Comparison of ENCODE assay signal across 8 cellular contexts in the genomic region with DNA sequence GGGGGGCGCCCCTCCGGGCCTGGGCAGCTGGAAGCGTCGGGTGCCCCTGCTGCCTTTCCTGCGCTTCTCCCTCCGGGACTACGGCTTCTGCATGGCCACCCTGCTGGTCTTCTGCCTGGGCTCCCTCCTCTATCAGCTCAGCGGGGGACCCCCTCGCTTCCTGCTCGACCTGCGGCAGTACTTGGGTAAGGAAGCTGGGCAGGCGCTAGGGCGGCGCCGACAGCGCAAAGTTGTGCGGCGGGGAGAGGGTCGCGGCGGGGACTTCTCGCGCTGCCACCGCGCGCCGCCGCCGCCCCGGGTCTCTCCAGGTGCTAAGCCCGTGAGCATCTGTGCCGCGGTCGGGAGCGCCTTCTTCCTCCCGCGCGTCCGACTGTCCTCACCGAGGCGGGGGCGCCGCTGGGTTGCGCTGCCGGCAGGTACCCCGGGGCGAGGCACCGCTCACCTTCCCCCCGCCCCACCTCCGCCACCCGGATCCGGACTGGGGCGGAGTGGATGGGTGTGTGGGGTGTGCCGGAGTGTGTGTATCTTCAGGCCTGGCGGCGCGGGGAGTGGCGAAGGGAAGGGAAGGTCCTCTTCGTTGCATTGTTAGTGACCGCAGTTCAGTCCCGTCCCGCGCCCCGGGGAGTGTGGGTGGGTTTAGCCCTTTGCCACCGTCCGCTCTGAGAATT. TPM values are rescaled to one million over a fixed set of nuclear protein-coding genes. Genes with fewer than 3 reads are reported as not detected.
DNase-seq lines count a peak whose midpoint lies in the region; ATAC-seq, FAIRE-seq and TF ChIP-seq lines count a peak whose summit lies in the region.

No MANE protein-coding gene starts in this region.

- ATAC-seq in HG02610 (IDR thresholded peaks at IDR 0.05; ENCODE audit: unreplicated experiment) (peak; percentile 21), left cardiac atrium (peak; percentile 51 to 61), HG03442 (IDR thresholded peaks at IDR 0.05; ENCODE audit: unreplicated experiment) (no peak)
- peak; percentile 49 to 55 for ATAC-seq in activated naive CD4-positive, alpha-beta T cell treated with anti-CD3 and anti-CD28 coated beads, Interleukin-2, amount 50 U/mL, for 72 hours

- no peaks in the 10 kb centered on the region for H3K9me3 Mint-ChIP-seq in activated naive CD4-positive, alpha-beta T cell treated with anti-CD3 and anti-CD28 coated beads, Interleukin-2, amount 50 U/mL, for 72 hours
- H3K9me3 Mint-ChIP-seq in progenitor cell of endocrine pancreas (ENCODE audit: low read depth) = no peaks in the 10 kb centered on the region

- H3K4me3 Mint-ChIP-seq in progenitor cell of endocrine pancreas (ENCODE audit: low read depth) = peak overlapping the region; percentile 71

- H3K27me3 Mint-ChIP-seq in progenitor cell of endocrine pancreas = peaks cover 66% of the 10 kb centered on the region

- TF ChIP-seq CTCF in progenitor cell of endocrine pancreas (IDR thresholded peaks at IDR 0.05; ENCODE audit: unreplicated experiment) = no peak

- DNase-seq in ELR (ENCODE audit: low read depth) (peak; percentile 55), RCC 7860 (ENCODE audit: low spot score) (peak; percentile 14), left cardiac atrium (peak; percentile 37), progenitor cell of endocrine pancreas (ENCODE audit: low spot score, unreplicated experiment) (peak; percentile 32), putamen (ENCODE audit: low spot score) (no peak)
- peak; percentile 34 to 58 for DNase-seq in activated naive CD4-positive, alpha-beta T cell treated with anti-CD3 and anti-CD28 coated beads, Interleukin-2, amount 50 U/mL, for 72 hours (ENCODE audit: low spot score in 2 of 2)

- no peak for FAIRE-seq in RCC 7860 (lab: Jason Lieb, UNC)

- peaks cover 26% of the 10 kb centered on the region for H3K4me1 Mint-ChIP-seq in progenitor cell of endocrine pancreas (ENCODE audit: low read depth)

- intact Hi-C loops in left cardiac atrium (cut with DNase I) = loop anchor here (5.0 to 10.0 kb wide), 2 partner anchors 197 to 200 kb away; no protein-coding TSS in a partner anchor

- no peak overlapping the region for H3K27ac Mint-ChIP-seq in activated naive CD4-positive, alpha-beta T cell treated with anti-CD3 and anti-CD28 coated beads, Interleukin-2, amount 50 U/mL, for 72 hours
- no peak overlapping the region for H3K27ac Mint-ChIP-seq in progenitor cell of endocrine pancreas

- peaks cover 0 to 5% of the 10 kb centered on the region in 2 donors for H3K36me3 Mint-ChIP-seq in activated naive CD4-positive, alpha-beta T cell treated with anti-CD3 and anti-CD28 coated beads, Interleukin-2, amount 50 U/mL, for 72 hours
- H3K36me3 Mint-ChIP-seq in progenitor cell of endocrine pancreas (ENCODE audit: insufficient read depth) = no peaks in the 10 kb centered on the region

RNA-seq across cellular contexts. Expression of gene UST, which starts 0.8 kb away (rescaled TPM):
- total RNA-seq in activated naive CD4-positive, alpha-beta T cell treated with anti-CD3 and anti-CD28 coated beads, Interleukin-2, amount 50 U/mL, for 72 hours = under 1 TPM; 0.46 to 0.49 TPM
- total RNA-seq in left cardiac atrium (1 to 10 TPM; 3.5 to 6.5 TPM), progenitor cell of endocrine pancreas (2.9 and 4.7 TPM in 2 replicates)
